Comparison of ENCODE assay signal across 1 cellular context in genomic region chr6:3415490-3415889, GRCh38.
TF ChIP-seq lines count a peak whose summit lies in the region.

No MANE protein-coding gene starts in this region.

TF ChIP-seq in GM23338, 12 proteins besides CTCF, POLR2A, EP300 and RAD21 (continued from another document):
- TF ChIP-seq ZNF462 (CRISPR knock-in tag; IDR thresholded peaks at IDR 0.05) (no peak), CREB1 (CRISPR knock-in tag; IDR thresholded peaks at IDR 0.05; ENCODE audit: low read depth) (no peak), STAT1 (IDR thresholded peaks at IDR 0.05; ENCODE audit: unreplicated experiment) (no peak), ZNF331 (CRISPR knock-in tag; IDR thresholded peaks at IDR 0.05; ENCODE audit: low read depth) (no peak), JUNB (IDR thresholded peaks at IDR 0.05; ENCODE audit: unreplicated experiment) (no peak)
- TF ChIP-seq, protein P1, sequence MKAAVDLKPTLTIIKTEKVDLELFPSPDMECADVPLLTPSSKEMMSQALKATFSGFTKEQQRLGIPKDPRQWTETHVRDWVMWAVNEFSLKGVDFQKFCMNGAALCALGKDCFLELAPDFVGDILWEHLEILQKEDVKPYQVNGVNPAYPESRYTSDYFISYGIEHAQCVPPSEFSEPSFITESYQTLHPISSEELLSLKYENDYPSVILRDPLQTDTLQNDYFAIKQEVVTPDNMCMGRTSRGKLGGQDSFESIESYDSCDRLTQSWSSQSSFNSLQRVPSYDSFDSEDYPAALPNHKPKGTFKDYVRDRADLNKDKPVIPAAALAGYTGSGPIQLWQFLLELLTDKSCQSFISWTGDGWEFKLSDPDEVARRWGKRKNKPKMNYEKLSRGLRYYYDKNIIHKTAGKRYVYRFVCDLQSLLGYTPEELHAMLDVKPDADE (IDR thresholded peaks at IDR 0.05): no peak
- TF ChIP-seq, protein P2, sequence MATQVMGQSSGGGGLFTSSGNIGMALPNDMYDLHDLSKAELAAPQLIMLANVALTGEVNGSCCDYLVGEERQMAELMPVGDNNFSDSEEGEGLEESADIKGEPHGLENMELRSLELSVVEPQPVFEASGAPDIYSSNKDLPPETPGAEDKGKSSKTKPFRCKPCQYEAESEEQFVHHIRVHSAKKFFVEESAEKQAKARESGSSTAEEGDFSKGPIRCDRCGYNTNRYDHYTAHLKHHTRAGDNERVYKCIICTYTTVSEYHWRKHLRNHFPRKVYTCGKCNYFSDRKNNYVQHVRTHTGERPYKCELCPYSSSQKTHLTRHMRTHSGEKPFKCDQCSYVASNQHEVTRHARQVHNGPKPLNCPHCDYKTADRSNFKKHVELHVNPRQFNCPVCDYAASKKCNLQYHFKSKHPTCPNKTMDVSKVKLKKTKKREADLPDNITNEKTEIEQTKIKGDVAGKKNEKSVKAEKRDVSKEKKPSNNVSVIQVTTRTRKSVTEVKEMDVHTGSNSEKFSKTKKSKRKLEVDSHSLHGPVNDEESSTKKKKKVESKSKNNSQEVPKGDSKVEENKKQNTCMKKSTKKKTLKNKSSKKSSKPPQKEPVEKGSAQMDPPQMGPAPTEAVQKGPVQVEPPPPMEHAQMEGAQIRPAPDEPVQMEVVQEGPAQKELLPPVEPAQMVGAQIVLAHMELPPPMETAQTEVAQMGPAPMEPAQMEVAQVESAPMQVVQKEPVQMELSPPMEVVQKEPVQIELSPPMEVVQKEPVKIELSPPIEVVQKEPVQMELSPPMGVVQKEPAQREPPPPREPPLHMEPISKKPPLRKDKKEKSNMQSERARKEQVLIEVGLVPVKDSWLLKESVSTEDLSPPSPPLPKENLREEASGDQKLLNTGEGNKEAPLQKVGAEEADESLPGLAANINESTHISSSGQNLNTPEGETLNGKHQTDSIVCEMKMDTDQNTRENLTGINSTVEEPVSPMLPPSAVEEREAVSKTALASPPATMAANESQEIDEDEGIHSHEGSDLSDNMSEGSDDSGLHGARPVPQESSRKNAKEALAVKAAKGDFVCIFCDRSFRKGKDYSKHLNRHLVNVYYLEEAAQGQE (IDR thresholded peaks at IDR 0.05; ENCODE audit: unreplicated experiment): no peak
